Comparison of ENCODE assay signal across 15 cellular contexts in the genomic region with DNA sequence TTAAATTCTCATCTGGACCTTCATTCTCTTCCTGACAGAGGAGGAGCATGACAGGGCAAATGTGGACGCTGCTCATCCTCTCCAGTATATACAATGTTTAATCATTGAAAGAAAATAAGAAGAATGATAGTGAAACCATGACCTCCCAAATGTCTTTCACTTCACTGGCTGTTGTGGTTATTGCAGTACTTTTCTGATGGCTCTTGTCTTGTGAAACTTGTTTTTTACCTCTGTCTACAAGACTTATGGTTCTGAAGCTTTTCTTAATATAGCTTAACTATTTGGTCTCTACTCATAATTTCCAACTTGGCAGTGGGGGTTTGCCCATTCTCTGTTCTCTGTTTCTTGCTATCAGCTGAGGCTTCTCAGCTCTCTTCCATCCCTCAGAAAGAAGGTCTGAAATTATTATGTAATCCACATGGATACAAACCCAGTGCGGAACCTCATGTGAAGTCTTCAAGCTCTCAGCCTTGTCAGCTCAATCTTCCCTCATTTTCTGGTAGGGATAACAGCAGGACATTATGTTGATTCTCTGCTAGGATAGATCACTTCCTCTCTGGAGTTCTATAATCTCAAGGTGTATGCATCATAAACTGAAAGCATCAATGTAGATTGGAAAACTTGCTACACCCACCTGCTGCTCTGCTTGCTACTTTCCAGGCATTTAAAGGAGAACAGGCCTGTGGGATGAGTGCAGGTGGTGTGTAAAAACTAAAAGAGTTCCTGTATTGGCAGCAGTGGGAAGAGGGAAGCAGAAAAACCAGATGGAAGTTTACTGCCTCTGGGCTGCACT.
DNase-seq lines count a peak whose midpoint lies in the region; ATAC-seq and TF ChIP-seq lines count a peak whose summit lies in the region.
"Had no signal": no experiment of that assay in that cellular context is flagged by ENCODE, and none has a peak within 500 bp of the region (broad histone marks: within the 10 kb centered on the region; RNA-seq: fewer than 3 reads in every experiment).

No MANE protein-coding gene starts in this region.

- no peaks in the 10 kb centered on the region for H3K9me3 ChIP-seq in BE2C
- H3K9me3 ChIP-seq: mucosa of descending colon, sigmoid colon had no signal

- intact Hi-C loops in posterior vena cava (cut with DNase I) = no loop called here

- no peaks in the 10 kb centered on the region for H3K4me1 Mint-ChIP-seq in activated CD4-positive, alpha-beta memory T cell treated with anti-CD3 and anti-CD28 coated beads, Interleukin-2, amount 10 ng/mL, durations not matched to agents 7 days and 5 days
- H3K4me1 Mint-ChIP-seq in stimulated activated effector memory CD8-positive, alpha-beta T cell treated with anti-CD3 and anti-CD28 coated beads, Interleukin-12 subunit alpha, Interleukin-12 subunit beta, amount 100 ng/mL, for 72 hours = no peaks in the 10 kb centered on the region
- H3K4me1 Mint-ChIP-seq: T-cell had no signal

- ATAC-seq in HG02588 (IDR thresholded peaks at IDR 0.05; ENCODE audit: unreplicated experiment) = peak; percentile 95
- peak; percentile 96 for ATAC-seq in HG03342 (IDR thresholded peaks at IDR 0.05; ENCODE audit: unreplicated experiment)
- ATAC-seq in stimulated activated naive CD8-positive, alpha-beta T cell treated with anti-CD3 and anti-CD28 coated beads, Interleukin-15, Interleukin-2, amounts not matched to agents 100 U/mL and 50 U/mL, for 24 hours = no peak
- ATAC-seq in stimulated activated effector memory CD8-positive, alpha-beta T cell treated with anti-CD3 and anti-CD28 coated beads, Interleukin-12 subunit alpha, Interleukin-12 subunit beta, amount 100 ng/mL, for 72 hours = no peak
- ATAC-seq: HCT116, mucosa of descending colon, T-cell had no signal

- peak; percentile 42 for DNase-seq in BE2C
- DNase-seq in GM19238 (ENCODE audit: insufficient read length, low spot score) = peak; percentile 14
- no peak for DNase-seq in stimulated activated naive CD8-positive, alpha-beta T cell treated with anti-CD3 and anti-CD28 coated beads, Interleukin-15, Interleukin-2, amounts not matched to agents 100 U/mL and 50 U/mL, for 24 hours
- no peak for DNase-seq in posterior vena cava (ENCODE audit: low spot score)
- DNase-seq in activated CD4-positive, alpha-beta memory T cell treated with anti-CD3 and anti-CD28 coated beads, Interleukin-2, amount 10 ng/mL, durations not matched to agents 7 days and 5 days = no peak
- no peak for DNase-seq in stimulated activated effector memory CD8-positive, alpha-beta T cell treated with anti-CD3 and anti-CD28 coated beads, Interleukin-12 subunit alpha, Interleukin-12 subunit beta, amount 100 ng/mL, for 72 hours (ENCODE audit: low spot score in 2 of 2)
- DNase-seq: effector memory CD4-positive, alpha-beta T cell; hypothalamus; mucosa of descending colon; NCI-H526; sigmoid colon; T-cell had no signal

- no peaks in the 10 kb centered on the region for H3K36me3 ChIP-seq in BE2C
- H3K36me3 ChIP-seq: sigmoid colon had no signal

- no peaks in the 10 kb centered on the region for H3K9me3 Mint-ChIP-seq in activated CD4-positive, alpha-beta memory T cell treated with anti-CD3 and anti-CD28 coated beads, Interleukin-2, amount 10 ng/mL, durations not matched to agents 7 days and 5 days
- no peaks in the 10 kb centered on the region for H3K9me3 Mint-ChIP-seq in stimulated activated effector memory CD8-positive, alpha-beta T cell treated with anti-CD3 and anti-CD28 coated beads, Interleukin-12 subunit alpha, Interleukin-12 subunit beta, amount 100 ng/mL, for 72 hours
- H3K9me3 Mint-ChIP-seq: T-cell had no signal

- no peak overlapping the region for H3K4me3 Mint-ChIP-seq in activated CD4-positive, alpha-beta memory T cell treated with anti-CD3 and anti-CD28 coated beads, Interleukin-2, amount 10 ng/mL, durations not matched to agents 7 days and 5 days
- H3K4me3 Mint-ChIP-seq in stimulated activated effector memory CD8-positive, alpha-beta T cell treated with anti-CD3 and anti-CD28 coated beads, Interleukin-12 subunit alpha, Interleukin-12 subunit beta, amount 100 ng/mL, for 72 hours = no peak overlapping the region
- H3K4me3 Mint-ChIP-seq: T-cell had no signal

- no peak overlapping the region for H3K4me3 ChIP-seq in BE2C (ENCODE audit: low read depth, low read length)
- H3K4me3 ChIP-seq: mucosa of descending colon, sigmoid colon had no signal

- no peak overlapping the region for H3K27ac Mint-ChIP-seq in activated CD4-positive, alpha-beta memory T cell treated with anti-CD3 and anti-CD28 coated beads, Interleukin-2, amount 10 ng/mL, durations not matched to agents 7 days and 5 days
- no peak overlapping the region for H3K27ac Mint-ChIP-seq in stimulated activated effector memory CD8-positive, alpha-beta T cell treated with anti-CD3 and anti-CD28 coated beads, Interleukin-12 subunit alpha, Interleukin-12 subunit beta, amount 100 ng/mL, for 72 hours
- H3K27ac Mint-ChIP-seq: T-cell had no signal

- no peaks in the 10 kb centered on the region for H3K27me3 Mint-ChIP-seq in activated CD4-positive, alpha-beta memory T cell treated with anti-CD3 and anti-CD28 coated beads, Interleukin-2, amount 10 ng/mL, durations not matched to agents 7 days and 5 days

- no peaks in the 10 kb centered on the region for H3K36me3 Mint-ChIP-seq in activated CD4-positive, alpha-beta memory T cell treated with anti-CD3 and anti-CD28 coated beads, Interleukin-2, amount 10 ng/mL, durations not matched to agents 7 days and 5 days (ENCODE audit: low read depth)
- no peaks in the 10 kb centered on the region for H3K36me3 Mint-ChIP-seq in stimulated activated effector memory CD8-positive, alpha-beta T cell treated with anti-CD3 and anti-CD28 coated beads, Interleukin-12 subunit alpha, Interleukin-12 subunit beta, amount 100 ng/mL, for 72 hours
- H3K36me3 Mint-ChIP-seq: T-cell had no signal

- H3K27me3 ChIP-seq in BE2C = no peaks in the 10 kb centered on the region
- H3K27me3 ChIP-seq: sigmoid colon had no signal

- no peak for TF ChIP-seq CTCF in BE2C (IDR thresholded peaks at IDR 0.05; ENCODE audit: low read depth, low read length)

- CTCF ChIA-PET in activated CD4-positive, alpha-beta memory T cell treated with anti-CD3 and anti-CD28 coated beads, Interleukin-2, amount 10 ng/mL, durations not matched to agents 7 days and 5 days (lab: Charles Lee) = no interaction called here

- POLR2A ChIA-PET in activated CD4-positive, alpha-beta memory T cell treated with anti-CD3 and anti-CD28 coated beads, Interleukin-2, amount 10 ng/mL, durations not matched to agents 7 days and 5 days (lab: Charles Lee) = no interaction called here

- peaks cover 4% of the 10 kb centered on the region for H3K4me1 ChIP-seq in BE2C

Comparison
In these comparisons a context has a peak if more than half of its experiments do, and no peak if none do; other contexts are left out.
1. DNase-seq: peak in BE2C (single experiment) and GM19238 (single experiment); none in stimulated activated naive CD8-positive, alpha-beta T cell treated with anti-CD3 and anti-CD28 coated beads, Interleukin-15, Interleukin-2, amounts not matched to agents 100 U/mL and 50 U/mL, for 24 hours (single experiment), posterior vena cava (single experiment), activated CD4-positive, alpha-beta memory T cell treated with anti-CD3 and anti-CD28 coated beads, Interleukin-2, amount 10 ng/mL, durations not matched to agents 7 days and 5 days (single experiment) and stimulated activated effector memory CD8-positive, alpha-beta T cell treated with anti-CD3 and anti-CD28 coated beads, Interleukin-12 subunit alpha, Interleukin-12 subunit beta, amount 100 ng/mL, for 72 hours (0 of 2).
2. ATAC-seq: peak in HG02588 (single experiment) and HG03342 (single experiment); none in stimulated activated naive CD8-positive, alpha-beta T cell treated with anti-CD3 and anti-CD28 coated beads, Interleukin-15, Interleukin-2, amounts not matched to agents 100 U/mL and 50 U/mL, for 24 hours (single experiment) and stimulated activated effector memory CD8-positive, alpha-beta T cell treated with anti-CD3 and anti-CD28 coated beads, Interleukin-12 subunit alpha, Interleukin-12 subunit beta, amount 100 ng/mL, for 72 hours (single experiment).